Comparison of ENCODE assay signal across 8 cellular contexts in the genomic region with DNA sequence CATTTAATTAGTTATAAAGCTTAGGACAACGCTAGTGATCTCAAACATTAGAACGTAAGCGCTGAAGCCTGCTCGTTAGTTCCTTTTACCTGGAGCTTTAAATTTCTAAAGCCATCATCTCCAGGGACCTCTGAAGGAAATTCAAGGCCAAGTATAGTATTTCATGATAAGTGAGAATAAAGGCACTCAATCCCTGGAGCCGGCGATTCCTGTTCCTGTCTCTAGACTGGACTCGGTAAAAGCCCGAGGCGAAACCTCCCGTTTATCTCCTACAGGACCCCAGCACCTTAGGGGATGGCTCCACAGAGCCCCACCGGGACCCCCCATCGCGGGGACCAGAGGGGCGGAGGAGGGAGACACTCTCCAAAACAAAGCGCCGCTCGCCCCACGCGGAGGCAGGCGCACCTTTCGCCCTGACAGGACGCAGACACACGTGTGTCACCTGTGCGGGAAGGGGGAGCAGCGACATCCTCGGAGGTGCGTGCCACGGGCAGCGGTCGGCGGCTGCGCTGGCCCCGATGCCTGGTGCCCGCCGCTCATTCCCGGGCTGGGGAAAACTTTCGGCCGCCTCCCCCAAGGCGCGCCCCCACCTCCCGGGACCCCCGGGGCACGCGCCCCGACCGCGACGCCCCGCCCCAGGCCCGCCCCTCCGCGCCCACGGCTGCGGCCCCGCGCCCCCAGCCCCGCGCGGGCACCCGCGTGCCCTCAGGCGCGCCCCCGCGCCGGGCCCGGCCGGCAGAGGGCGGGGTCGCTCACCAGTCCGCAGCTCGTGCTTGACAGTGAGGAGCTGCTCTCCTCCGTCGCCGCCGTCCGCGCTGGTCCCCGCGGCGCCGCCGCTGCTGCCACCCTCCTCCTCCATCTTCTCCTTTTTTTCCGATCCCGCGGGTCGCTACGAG. TPM values are rescaled to one million over a fixed set of nuclear protein-coding genes. Genes with fewer than 3 reads are reported as not detected.
A peak's percentile ranks its signal among the peaks of the same experiment; 100 is the strongest.
DNase-seq lines count a peak whose midpoint lies in the region; ATAC-seq and TF ChIP-seq lines count a peak whose summit lies in the region.

No MANE protein-coding gene starts in this region.

- POLR2A ChIA-PET in PC-3 (lab: Charles Lee; ENCODE audit: unreplicated experiment) = interaction anchor here (0.5 to 0.6 kb wide), 4 partner anchors 104 to 546 kb away, joined by 3 to 12 read pairs (median 4); no protein-coding TSS in a partner anchor

- H3K27me3 ChIP-seq in CD4-positive, CD25-positive, alpha-beta regulatory T cell (ENCODE audit: control insufficient read depth, insufficient read depth, low read length) = no peaks in the 10 kb centered on the region
- H3K27me3 ChIP-seq in PC-3 (ENCODE audit: low read length) (no peaks in the 10 kb centered on the region), neural progenitor cell (no peaks in the 10 kb centered on the region), thoracic aorta (replicated peaks; ENCODE audit: insufficient read depth) (no peaks in the 10 kb centered on the region)

- BruUV-seq in PC-3 (replicated peaks; lab: Mats Ljungman, UMichigan) = no TSS peak

- no peaks in the 10 kb centered on the region for H3K9me3 ChIP-seq in CD4-positive, CD25-positive, alpha-beta regulatory T cell (ENCODE audit: control insufficient read depth in 2 of 2, low read length in 2 of 2)
- H3K9me3 ChIP-seq in PC-3 (ENCODE audit: low read length) (no peaks in the 10 kb centered on the region), neural progenitor cell (ENCODE audit: low read depth) (no peaks in the 10 kb centered on the region), thoracic aorta (no peaks in the 10 kb centered on the region)

- CTCF ChIA-PET in PC-3 (lab: Charles Lee) = interaction anchor here (2.9 kb wide), 1 partner anchor 157 kb away, joined by 26 read pairs; no protein-coding TSS in a partner anchor

- peaks cover 61% of the 10 kb centered on the region for H3K4me1 ChIP-seq in CD4-positive, CD25-positive, alpha-beta regulatory T cell (ENCODE audit: control insufficient read depth, insufficient read depth, low read length, poor library complexity, severe bottlenecking)
- peaks cover 18% of the 10 kb centered on the region for H3K4me1 ChIP-seq in PC-3 (ENCODE audit: insufficient read depth, low read length)
- peaks cover 5% of the 10 kb centered on the region for H3K4me1 ChIP-seq in neural progenitor cell
- peaks cover 5 to 6% of the 10 kb centered on the region in 2 donors for H3K4me1 ChIP-seq in thoracic aorta (ENCODE audit: control insufficient read depth in 1 of 2, low read depth in 2 of 2)

- no peaks in the 10 kb centered on the region for H3K9me2 ChIP-seq in PC-3 (replicated peaks; ENCODE audit: low read length)

- H3K36me3 Mint-ChIP-seq in CD4-positive, CD25-positive, alpha-beta regulatory T cell = peaks cover 3% of the 10 kb centered on the region
- no peaks in the 10 kb centered on the region for H3K36me3 Mint-ChIP-seq in neural progenitor cell

- H3K4me2 ChIP-seq in PC-3 (ENCODE audit: low read length) (peak overlapping the region; percentile 92), neural progenitor cell (peak overlapping the region; percentile 100)

- H3K79me2 ChIP-seq in PC-3 (ENCODE audit: low read length) = peaks cover 19% of the 10 kb centered on the region; the same call in 1 of the 2 replicates
- peaks cover 23% of the 10 kb centered on the region for H3K79me2 ChIP-seq in neural progenitor cell (ENCODE audit: low read depth)

- no peaks in the 10 kb centered on the region for H3K36me3 ChIP-seq in CD4-positive, CD25-positive, alpha-beta regulatory T cell (ENCODE audit: control insufficient read depth, insufficient read depth, low read length)
- H3K36me3 ChIP-seq in PC-3 (ENCODE audit: low read depth, low read length) = no peaks in the 10 kb centered on the region
- no peaks in the 10 kb centered on the region for H3K36me3 ChIP-seq in neural progenitor cell
- H3K36me3 ChIP-seq in thoracic aorta = no peaks in the 10 kb centered on the region

- peak overlapping the region; percentile 93 for H3K4me3 ChIP-seq in CD4-positive, CD25-positive, alpha-beta regulatory T cell (ENCODE audit: low read depth, low read length)
- H3K4me3 ChIP-seq in PC-3 (ENCODE audit: low read length) (peak overlapping the region; percentile 80), fibroblast of the aortic adventitia (ENCODE audit: low read depth, low read length) (peak overlapping the region; percentile 88), neural progenitor cell (peak overlapping the region; percentile 86), thoracic aorta (peak overlapping the region; percentile 95)

- H3K9me3 Mint-ChIP-seq in CD4-positive, CD25-positive, alpha-beta regulatory T cell = no peaks in the 10 kb centered on the region
- H3K9me3 Mint-ChIP-seq in neural progenitor cell = no peaks in the 10 kb centered on the region

- DNase-seq in CD4-positive, CD25-positive, alpha-beta regulatory T cell = peak; percentile 56 to 76 (median 62)
- DNase-seq in PC-3 (peak; percentile 57), fibroblast of the aortic adventitia (ENCODE audit: low read depth) (peak; percentile 15), neural progenitor cell (ENCODE audit: low spot score) (peak; percentile 88), thoracic aorta (ENCODE audit: low spot score) (no peak)
- DNase-seq in activated T-helper 9 cell treated with anti-CD3 and anti-CD28 coated beads, Interleukin-2, amount 50 U/mL, for 16 hours (ENCODE audit: low read depth) = peak; percentile 62

- H3K9ac ChIP-seq in PC-3 (ENCODE audit: low read length) (peak overlapping the region; percentile 88), neural progenitor cell (peak overlapping the region; percentile 80)

- peak; percentile 8 to 9 for ATAC-seq in CD4-positive, CD25-positive, alpha-beta regulatory T cell (ENCODE audit: low read depth in 2 of 2)
- ATAC-seq in GM19438 (IDR thresholded peaks at IDR 0.05; ENCODE audit: low read depth, unreplicated experiment) (peak; percentile 23), HG03571 (IDR thresholded peaks at IDR 0.05; ENCODE audit: unreplicated experiment) (peak; percentile 19), PC-3 (peak; percentile 27), thoracic aorta (ENCODE audit: insufficient number of reproducible peaks, low FRiP score, low read depth) (peak; percentile 18)

- H3K4me3 Mint-ChIP-seq in CD4-positive, CD25-positive, alpha-beta regulatory T cell = peak overlapping the region; percentile 88 to 94 (median 92)
- peak overlapping the region; percentile 81 for H3K4me3 Mint-ChIP-seq in neural progenitor cell

- H3K27me3 Mint-ChIP-seq in CD4-positive, CD25-positive, alpha-beta regulatory T cell = no peaks in the 10 kb centered on the region
- no peaks in the 10 kb centered on the region for H3K27me3 Mint-ChIP-seq in neural progenitor cell (ENCODE audit: insufficient read depth, low read depth)

- H3F3A ChIP-seq in PC-3 (ENCODE audit: low read length, unreplicated experiment) (no peaks in the 10 kb centered on the region), neural progenitor cell (ENCODE audit: low read depth) (peaks cover 19% of the 10 kb centered on the region)

- peak overlapping the region; percentile 94 for H2AFZ ChIP-seq in PC-3 (ENCODE audit: low read length)
- H2AFZ ChIP-seq in neural progenitor cell (replicated peaks) = peak overlapping the region; percentile 99

- TF ChIP-seq CTCF in PC-3 (conservative IDR thresholded peaks at IDR 0.05; ENCODE audit: low read depth, low read length) = 0 out of 2 replicates have a peak, but pooled peaks have one; percentile 19
- TF ChIP-seq CTCF in fibroblast of the aortic adventitia (IDR thresholded peaks at IDR 0.05; ENCODE audit: insufficient read depth, low read length) = no peak
- peak; percentile 34 for TF ChIP-seq CTCF in neural progenitor cell (IDR thresholded peaks at IDR 0.05)
- no peak for TF ChIP-seq CTCF in thoracic aorta (IDR thresholded peaks at IDR 0.05)

- intact Hi-C loops in PC-3 (cut with micrococcal nuclease) = loop anchor here (1.0 to 5.0 kb wide), 8 partner anchors 65 to 678 kb away; no protein-coding TSS in a partner anchor

- H3K4me1 Mint-ChIP-seq in CD4-positive, CD25-positive, alpha-beta regulatory T cell = peaks cover 30 to 68% (median 62%) of the 10 kb centered on the region in 4 donors
- H3K4me1 Mint-ChIP-seq in neural progenitor cell = peaks cover 6% of the 10 kb centered on the region

- H3K27ac Mint-ChIP-seq in CD4-positive, CD25-positive, alpha-beta regulatory T cell = peak overlapping the region in 2 of 3 donors; percentile 76 to 81
- no peak overlapping the region for H3K27ac Mint-ChIP-seq in neural progenitor cell

- no peaks in the 10 kb centered on the region; the same call in 1 of the 2 replicates for H4K20me1 ChIP-seq in PC-3 (ENCODE audit: low read length)
- H4K20me1 ChIP-seq in neural progenitor cell (ENCODE audit: low read depth) = no peaks in the 10 kb centered on the region

- H3K27ac ChIP-seq in CD4-positive, CD25-positive, alpha-beta regulatory T cell (ENCODE audit: insufficient read depth, low read length, poor library complexity, severe bottlenecking) = peak overlapping the region; percentile 93
- H3K27ac ChIP-seq in PC-3 (ENCODE audit: low read length) = peak overlapping the region; percentile 71
- H3K27ac ChIP-seq in neural progenitor cell = peak overlapping the region; percentile 98
- peak overlapping the region; percentile 90 to 94 for H3K27ac ChIP-seq in thoracic aorta

RNA-seq across cellular contexts. Expression of a gene that starts 0.6 kb away (rescaled TPM):
- total RNA-seq in CD4-positive, CD25-positive, alpha-beta regulatory T cell = 38.2 TPM
- polyA plus RNA-seq in CD4-positive, CD25-positive, alpha-beta regulatory T cell = 10 to 100 TPM; 20.9 to 29.1 (median 24.6) TPM
- 8.6 and 10.7 TPM in 2 replicates for total RNA-seq in PC-3 (2014; rRNA removed)
- 5.0 and 8.0 TPM in 2 replicates for total RNA-seq in fibroblast of the aortic adventitia (ENCODE audit: low replicate concordance)
- 6.1 and 8.3 TPM in 2 replicates for total RNA-seq in neural progenitor cell (ENCODE audit: low replicate concordance)
- 1 to 10 TPM; 1.4 to 4.6 TPM for total RNA-seq in thoracic aorta

RNA-seq across cellular contexts. Expression of a gene that starts 54.0 kb away (rescaled TPM):
- total RNA-seq in CD4-positive, CD25-positive, alpha-beta regulatory T cell = 120 TPM
- polyA plus RNA-seq in CD4-positive, CD25-positive, alpha-beta regulatory T cell = 10 to 100 TPM; 45.2 to 62.7 (median 56.9) TPM
- total RNA-seq in PC-3 (2014; rRNA removed) = 0.84 and 0.92 TPM in 2 replicates
- 32.0 and 42.6 TPM in 2 replicates for total RNA-seq in fibroblast of the aortic adventitia (ENCODE audit: low replicate concordance)
- 17.0 and 47.2 TPM in 2 replicates for total RNA-seq in neural progenitor cell (ENCODE audit: low replicate concordance)
- 10 to 100 TPM; 24.4 to 36.7 TPM for total RNA-seq in thoracic aorta

Comparison
In these comparisons a context has a peak if more than half of its experiments do, and no peak if none do; other contexts are left out.
1. CTCF ChIP-seq: peak in PC-3 (single experiment) and neural progenitor cell (single experiment); none in fibroblast of the aortic adventitia (single experiment) and thoracic aorta (single experiment).
2. Peak in every context shown above with its lines, with median percentiles within 50 percentile points of each other: ATAC-seq, H3K27ac ChIP-seq and H3K4me3 ChIP-seq.